8 cellular contexts compared by ENCODE assay signal in the genomic region with DNA sequence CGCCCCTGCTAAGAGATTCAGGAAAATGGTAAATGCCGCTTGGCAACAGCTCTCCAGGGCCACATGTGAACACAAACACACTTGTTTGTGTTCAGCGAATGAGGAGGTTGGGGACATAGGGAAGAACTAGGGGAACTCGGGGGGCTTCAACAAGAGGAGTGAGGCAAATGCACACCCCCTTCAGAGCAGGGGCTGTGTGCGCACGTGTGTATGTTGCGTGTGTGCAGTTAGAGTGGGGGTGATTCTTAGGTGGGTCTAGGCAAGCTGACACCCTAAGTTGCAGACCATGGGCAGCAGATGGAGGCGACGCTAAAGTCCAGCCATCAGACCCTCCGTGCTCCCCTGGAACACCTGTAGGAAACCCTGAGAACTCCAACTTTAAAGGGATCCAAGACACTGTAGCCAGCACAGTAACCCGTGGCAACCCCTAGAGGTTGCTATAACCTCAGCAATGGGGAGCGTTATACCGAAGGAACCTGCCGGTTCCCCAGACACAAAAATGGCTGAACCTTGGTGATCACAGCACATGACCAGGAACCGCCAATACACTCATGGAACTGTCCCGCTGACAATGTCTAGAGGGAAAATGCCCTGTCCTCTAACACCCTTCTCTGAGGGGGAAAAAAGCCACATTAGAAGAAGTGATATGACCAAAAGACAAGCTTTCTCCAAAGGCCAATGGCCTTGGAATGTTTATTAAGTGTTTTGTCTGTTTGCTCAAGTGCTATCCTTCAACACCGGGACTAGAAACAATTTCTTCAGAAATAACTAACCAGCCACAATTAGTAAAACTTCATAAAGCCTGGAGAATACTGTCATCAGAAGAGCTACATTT.
DNase-seq lines count a peak whose midpoint lies in the region; ATAC-seq and TF ChIP-seq lines count a peak whose summit lies in the region.

No MANE protein-coding gene starts in this region.

- H3K27ac ChIP-seq in DOHH2 (ENCODE audit: low read depth, low read length) (no peak overlapping the region), breast epithelium (no peak overlapping the region)

- H3K4me3 ChIP-seq in DOHH2 (ENCODE audit: low read length) = no peak overlapping the region
- no peak overlapping the region for H3K4me3 ChIP-seq in breast epithelium

- H3K9me2 ChIP-seq in DOHH2 (replicated peaks; ENCODE audit: control insufficient read depth, low read length) = no peaks in the 10 kb centered on the region

- H3K4me3 Mint-ChIP-seq in stimulated activated naive B cell treated with anti-CD40 and anti-IgM and Interleukin-4, amounts not matched to agents 10 μg/mL and 1 μg/mL and 100 μg/mL, for 72 hours = no peak overlapping the region
- no peak overlapping the region for H3K4me3 Mint-ChIP-seq in activated T-helper 1 cell treated with anti-CD3 and anti-CD28 coated beads, Interleukin-12 subunit alpha, Interleukin-12 subunit beta, Interleukin-2, Interleukin-4 antibody, amounts not matched to agents 30 ng/mL and 10 ng/mL and 1 ng/mL, durations not matched to agents 14 hours and 24 hours and 36 hours

- no peaks in the 10 kb centered on the region for H3K4me1 Mint-ChIP-seq in stimulated activated naive B cell treated with anti-CD40 and anti-IgM and Interleukin-4, amounts not matched to agents 10 μg/mL and 1 μg/mL and 100 μg/mL, for 72 hours
- no peaks in the 10 kb centered on the region for H3K4me1 Mint-ChIP-seq in activated T-helper 1 cell treated with anti-CD3 and anti-CD28 coated beads, Interleukin-12 subunit alpha, Interleukin-12 subunit beta, Interleukin-2, Interleukin-4 antibody, amounts not matched to agents 30 ng/mL and 10 ng/mL and 1 ng/mL, durations not matched to agents 14 hours and 24 hours and 36 hours (ENCODE audit: low read depth)

- TF ChIP-seq CTCF in DOHH2 (IDR thresholded peaks at IDR 0.05; ENCODE audit: low read depth, low read length, poor library complexity, severe bottlenecking) (peak; percentile 51), breast epithelium (IDR thresholded peaks at IDR 0.05) (peak; percentile 15 to 70 (median 58))

- H3K9me3 ChIP-seq in DOHH2 (ENCODE audit: control insufficient read depth, insufficient read depth, low read length) = peaks cover 23% of the 10 kb centered on the region
- H3K9me3 ChIP-seq in breast epithelium = no peaks in the 10 kb centered on the region

- H3K36me3 ChIP-seq in DOHH2 (ENCODE audit: control insufficient read depth, low read length) (no peaks in the 10 kb centered on the region), breast epithelium (no peaks in the 10 kb centered on the region)

- H4K20me1 ChIP-seq in DOHH2 (ENCODE audit: control insufficient read depth, insufficient read depth, low read depth, low read length) = no peaks in the 10 kb centered on the region

- intact Hi-C loops in breast epithelium (cut with DNase I; ENCODE audit: low total_unique reads) = no loop called here
- intact Hi-C loops in activated T-helper 1 cell treated with anti-CD3 and anti-CD28 coated beads, Interleukin-12 subunit alpha, Interleukin-12 subunit beta, Interleukin-2, Interleukin-4 antibody, amounts not matched to agents 30 ng/mL and 10 ng/mL and 1 ng/mL, durations not matched to agents 14 hours and 24 hours and 36 hours (cut with micrococcal nuclease) = no loop called here

- H3K27me3 Mint-ChIP-seq in stimulated activated naive B cell treated with anti-CD40 and anti-IgM and Interleukin-4, amounts not matched to agents 10 μg/mL and 1 μg/mL and 100 μg/mL, for 72 hours = no peaks in the 10 kb centered on the region
- peaks cover 3% of the 10 kb centered on the region for H3K27me3 Mint-ChIP-seq in activated T-helper 1 cell treated with anti-CD3 and anti-CD28 coated beads, Interleukin-12 subunit alpha, Interleukin-12 subunit beta, Interleukin-2, Interleukin-4 antibody, amounts not matched to agents 30 ng/mL and 10 ng/mL and 1 ng/mL, durations not matched to agents 14 hours and 24 hours and 36 hours (ENCODE audit: insufficient read depth)

- no peaks in the 10 kb centered on the region for H3K79me2 ChIP-seq in DOHH2 (ENCODE audit: control insufficient read depth, low read length)

- peaks cover 18 to 33% of the 10 kb centered on the region in 2 donors for H3K36me3 Mint-ChIP-seq in stimulated activated naive B cell treated with anti-CD40 and anti-IgM and Interleukin-4, amounts not matched to agents 10 μg/mL and 1 μg/mL and 100 μg/mL, for 72 hours
- no peaks in the 10 kb centered on the region for H3K36me3 Mint-ChIP-seq in activated T-helper 1 cell treated with anti-CD3 and anti-CD28 coated beads, Interleukin-12 subunit alpha, Interleukin-12 subunit beta, Interleukin-2, Interleukin-4 antibody, amounts not matched to agents 30 ng/mL and 10 ng/mL and 1 ng/mL, durations not matched to agents 14 hours and 24 hours and 36 hours (ENCODE audit: low read depth)

- peak; percentile 68 to 80 for ATAC-seq in stimulated activated naive B cell treated with anti-CD40 and anti-IgM and Interleukin-4, amounts not matched to agents 10 μg/mL and 1 μg/mL and 100 μg/mL, for 72 hours (replicated peaks)

- no peak overlapping the region for H3K27ac Mint-ChIP-seq in stimulated activated naive B cell treated with anti-CD40 and anti-IgM and Interleukin-4, amounts not matched to agents 10 μg/mL and 1 μg/mL and 100 μg/mL, for 72 hours
- H3K27ac Mint-ChIP-seq in activated T-helper 1 cell treated with anti-CD3 and anti-CD28 coated beads, Interleukin-12 subunit alpha, Interleukin-12 subunit beta, Interleukin-2, Interleukin-4 antibody, amounts not matched to agents 30 ng/mL and 10 ng/mL and 1 ng/mL, durations not matched to agents 14 hours and 24 hours and 36 hours = no peak overlapping the region

- peak; percentile 60 for DNase-seq in H4 (ENCODE audit: low spot score)
- DNase-seq in NCI-H2227 (lab: John Stamatoyannopoulos, UW; ENCODE audit: unreplicated experiment) = peak; percentile 65
- no peak for DNase-seq in breast epithelium (ENCODE audit: low spot score in 2 of 2)
- peak; percentile 84 for DNase-seq in iris pigment epithelial cell (ENCODE audit: low read depth)
- no peak for DNase-seq in stimulated activated naive B cell treated with anti-CD40 and anti-IgM and Interleukin-4, amounts not matched to agents 10 μg/mL and 1 μg/mL and 100 μg/mL, for 72 hours
- DNase-seq in NCI-H510A treated with DMSO at 0.1 percent for 48 hours (lab: John Stamatoyannopoulos, UW) = no peak
- no peak for DNase-seq in activated T-helper 1 cell treated with anti-CD3 and anti-CD28 coated beads, Interleukin-12 subunit alpha, Interleukin-12 subunit beta, Interleukin-2, Interleukin-4 antibody, amounts not matched to agents 30 ng/mL and 10 ng/mL and 1 ng/mL, durations not matched to agents 14 hours and 24 hours and 36 hours (ENCODE audit: low spot score)

- H3K9me3 Mint-ChIP-seq in stimulated activated naive B cell treated with anti-CD40 and anti-IgM and Interleukin-4, amounts not matched to agents 10 μg/mL and 1 μg/mL and 100 μg/mL, for 72 hours = peaks cover 25 to 30% of the 10 kb centered on the region in 2 donors
- H3K9me3 Mint-ChIP-seq in activated T-helper 1 cell treated with anti-CD3 and anti-CD28 coated beads, Interleukin-12 subunit alpha, Interleukin-12 subunit beta, Interleukin-2, Interleukin-4 antibody, amounts not matched to agents 30 ng/mL and 10 ng/mL and 1 ng/mL, durations not matched to agents 14 hours and 24 hours and 36 hours = peaks cover 40% of the 10 kb centered on the region

- H3K27me3 ChIP-seq in DOHH2 (ENCODE audit: control insufficient read depth, low read length) (no peaks in the 10 kb centered on the region), breast epithelium (no peaks in the 10 kb centered on the region)

- no peak for TF ChIP-seq POLR2A in breast epithelium (IDR thresholded peaks at IDR 0.05)

- H3K4me1 ChIP-seq in DOHH2 (ENCODE audit: control insufficient read depth, low read length) (no peaks in the 10 kb centered on the region), breast epithelium (no peaks in the 10 kb centered on the region)

- H3F3A ChIP-seq in DOHH2 (ENCODE audit: control insufficient read depth, insufficient read depth) = no peaks in the 10 kb centered on the region

- no peak overlapping the region for H3K4me2 ChIP-seq in DOHH2 (ENCODE audit: low read length)

Comparison
In these comparisons a context has a peak if more than half of its experiments do, and no peak if none do; other contexts are left out.
1. DNase-seq: peak in H4 (single experiment), NCI-H2227 (single experiment) and iris pigment epithelial cell (single experiment); none in breast epithelium (0 of 2), stimulated activated naive B cell treated with anti-CD40 and anti-IgM and Interleukin-4, amounts not matched to agents 10 μg/mL and 1 μg/mL and 100 μg/mL, for 72 hours (single experiment), NCI-H510A treated with DMSO at 0.1 percent for 48 hours (single experiment) and activated T-helper 1 cell treated with anti-CD3 and anti-CD28 coated beads, Interleukin-12 subunit alpha, Interleukin-12 subunit beta, Interleukin-2, Interleukin-4 antibody, amounts not matched to agents 30 ng/mL and 10 ng/mL and 1 ng/mL, durations not matched to agents 14 hours and 24 hours and 36 hours (single experiment).